9 cellular contexts compared by ENCODE assay signal in genomic region chr21:43938751-43939442, GRCh38.
DNase-seq lines count a peak whose midpoint lies in the region; ATAC-seq and TF ChIP-seq lines count a peak whose summit lies in the region.
"Had no signal": no experiment of that assay in that cellular context is flagged by ENCODE, and none has a peak within 500 bp of the region (broad histone marks: within the 10 kb centered on the region; RNA-seq: fewer than 3 reads in every experiment).

No MANE protein-coding gene starts in this region.

- POLR2A ChIA-PET in AG04449 (lab: Yijun Ruan, JAX) = no interaction called here

- DNase-seq in AG04449 (ENCODE audit: low read depth, low spot score) (no peak), NOMO-1 (lab: John Stamatoyannopoulos, UW; ENCODE audit: unreplicated experiment in 2 of 2) (peak; percentile 78 to 79), naive B cell (peak; percentile 86)
- DNase-seq in activated CD8-positive, alpha-beta memory T cell treated with anti-CD3 and anti-CD28 coated beads, Interleukin-2, amount 50 U/mL, for 48 hours = peak; percentile 95
- peak; percentile 80 to 90 for DNase-seq in stimulated activated effector memory CD8-positive, alpha-beta T cell treated with anti-CD3 and anti-CD28 coated beads, Interleukin-12 subunit alpha, Interleukin-12 subunit beta, amount 100 ng/mL, for 72 hours (ENCODE audit: low spot score in 2 of 2)

- CTCF ChIA-PET in AG04449 (lab: Yijun Ruan, JAX) = interaction anchor here (0.6 to 4.9 kb wide), 16 partner anchors 7 to 149 kb away, joined by 3 to 29 read pairs (median 4); partner anchors contain the start of gene RRP1

- peak overlapping the region in 5 of 6 donors; percentile 34 to 94 (median 80) for H3K27ac Mint-ChIP-seq in naive B cell
- H3K27ac Mint-ChIP-seq in stimulated activated effector memory CD8-positive, alpha-beta T cell treated with anti-CD3 and anti-CD28 coated beads, Interleukin-12 subunit alpha, Interleukin-12 subunit beta, amount 100 ng/mL, for 72 hours = peak overlapping the region; percentile 78

- H3K4me1 Mint-ChIP-seq in naive B cell = peaks cover 18 to 37% (median 30%) of the 10 kb centered on the region in 3 donors
- peaks cover 31% of the 10 kb centered on the region for H3K4me1 Mint-ChIP-seq in stimulated activated effector memory CD8-positive, alpha-beta T cell treated with anti-CD3 and anti-CD28 coated beads, Interleukin-12 subunit alpha, Interleukin-12 subunit beta, amount 100 ng/mL, for 72 hours

- TF ChIP-seq CTCF in AG04449 (IDR thresholded peaks at IDR 0.05; ENCODE audit: insufficient read depth, low read length, missing control alignments) = peak; percentile 97

- no peaks in the 10 kb centered on the region for H3K27me3 Mint-ChIP-seq in naive B cell

- H3K9me3 Mint-ChIP-seq in naive B cell = no peaks in the 10 kb centered on the region
- no peaks in the 10 kb centered on the region for H3K9me3 Mint-ChIP-seq in stimulated activated effector memory CD8-positive, alpha-beta T cell treated with anti-CD3 and anti-CD28 coated beads, Interleukin-12 subunit alpha, Interleukin-12 subunit beta, amount 100 ng/mL, for 72 hours

- ATAC-seq in GM18519 (IDR thresholded peaks at IDR 0.05; ENCODE audit: low FRiP score, unreplicated experiment) = peak; percentile 37
- peak; percentile 68 for ATAC-seq in HG03039 (IDR thresholded peaks at IDR 0.05; ENCODE audit: unreplicated experiment)
- peak; percentile 91 for ATAC-seq in esophagus mucosa
- ATAC-seq in naive B cell (ENCODE audit: low read depth in 2 of 2) = peak; percentile 94 to 98
- ATAC-seq in stimulated activated effector memory CD8-positive, alpha-beta T cell treated with anti-CD3 and anti-CD28 coated beads, Interleukin-12 subunit alpha, Interleukin-12 subunit beta, amount 100 ng/mL, for 72 hours = peak; percentile 97

- H3K36me3 Mint-ChIP-seq in naive B cell = no peaks in the 10 kb centered on the region
- H3K36me3 Mint-ChIP-seq in stimulated activated effector memory CD8-positive, alpha-beta T cell treated with anti-CD3 and anti-CD28 coated beads, Interleukin-12 subunit alpha, Interleukin-12 subunit beta, amount 100 ng/mL, for 72 hours = peaks cover 11% of the 10 kb centered on the region

- H3K4me3 ChIP-seq in AG04449 (ENCODE audit: low read depth, low read length) = peak overlapping the region; percentile 45
- H3K4me3 ChIP-seq: SJCRH30 had no signal

- peak overlapping the region; percentile 79 to 94 (median 92) for H3K4me3 Mint-ChIP-seq in naive B cell
- H3K4me3 Mint-ChIP-seq in stimulated activated effector memory CD8-positive, alpha-beta T cell treated with anti-CD3 and anti-CD28 coated beads, Interleukin-12 subunit alpha, Interleukin-12 subunit beta, amount 100 ng/mL, for 72 hours = peak overlapping the region; percentile 72

Comparison
In these comparisons a context has a peak if more than half of its experiments do, and no peak if none do; other contexts are left out.
1. ATAC-seq: peak in every context shown above with its lines; median percentile 97 in stimulated activated effector memory CD8-positive, alpha-beta T cell treated with anti-CD3 and anti-CD28 coated beads, Interleukin-12 subunit alpha, Interleukin-12 subunit beta, amount 100 ng/mL, for 72 hours; 96 in naive B cell; 91 in esophagus mucosa; 68 in HG03039; 37 in GM18519.